In genomic region chr2:225226441-225226840, GRCh38 we compare ENCODE assay signal across 34 cellular contexts.
"Had no signal": no experiment of that assay in that cellular context is flagged by ENCODE, and none has a peak within 500 bp of the region (broad histone marks: within the 10 kb centered on the region; RNA-seq: fewer than 3 reads in every experiment).

No MANE protein-coding gene starts in this region.

- H3K27ac ChIP-seq: adrenal gland, body of pancreas, esophagus muscularis mucosa, foreskin keratinocyte, gastrocnemius medialis, heart left ventricle had no signal

- H3K36me3 Mint-ChIP-seq: activated CD4-positive, alpha-beta memory T cell treated with anti-CD3 and anti-CD28 coated beads for 36 hours; activated CD8-positive, alpha-beta memory T cell treated with anti-CD3 and anti-CD28 coated beads, Interleukin-2, amount 10 ng/mL, durations not matched to agents 7 days and 5 days; activated naive CD4-positive, alpha-beta T cell treated with anti-CD3 and anti-CD28 coated beads, Interleukin-2, amount 50 U/mL, for 24 hours; activated naive CD8-positive, alpha-beta T cell treated with anti-CD3 and anti-CD28 coated beads for 36 hours had no signal

- H3K36me3 ChIP-seq: adrenal gland, esophagus muscularis mucosa, gastrocnemius medialis, heart left ventricle had no signal

- FAIRE-seq: colon had no signal

- H3K4me1 ChIP-seq: adrenal gland, body of pancreas, esophagus muscularis mucosa, foreskin keratinocyte, gastrocnemius medialis, heart left ventricle had no signal

- H3K4me1 Mint-ChIP-seq: activated CD4-positive, alpha-beta T cell treated with anti-CD3 and anti-CD28 coated beads for 36 hours; activated CD4-positive, alpha-beta T cell treated with anti-CD3 and anti-CD28 coated beads, Interleukin-2, amount 10 ng/mL, durations not matched to agents 24 days and 14 days; activated CD8-positive, alpha-beta memory T cell treated with anti-CD3 and anti-CD28 coated beads, Interleukin-2, amount 10 ng/mL, durations not matched to agents 7 days and 5 days; activated naive CD8-positive, alpha-beta T cell treated with anti-CD3 and anti-CD28 coated beads for 36 hours; activated naive CD8-positive, alpha-beta T cell treated with anti-CD3 and anti-CD28 coated beads, Interleukin-2, amount 50 U/mL, for 24 hours had no signal

- H3K9me3 ChIP-seq: adrenal gland, body of pancreas, esophagus muscularis mucosa, gastrocnemius medialis, heart left ventricle had no signal

- DNase-seq: activated CD4-positive, alpha-beta memory T cell treated with anti-CD3 and anti-CD28 coated beads for 36 hours; activated CD4-positive, alpha-beta T cell treated with anti-CD3 and anti-CD28 coated beads for 36 hours; activated CD4-positive, alpha-beta T cell treated with anti-CD3 and anti-CD28 coated beads, Interleukin-2, amount 10 ng/mL, durations not matched to agents 24 days and 14 days; activated CD4-positive, CD25-positive, alpha-beta regulatory T cell; activated CD4-positive, CD25-positive, alpha-beta regulatory T cell treated with anti-CD3 and anti-CD28 coated beads, Interleukin-2, amount 50 U/mL, for 72 hours; activated CD8-positive, alpha-beta memory T cell treated with anti-CD3 and anti-CD28 coated beads, Interleukin-2, amount 10 ng/mL, durations not matched to agents 7 days and 5 days; activated CD8-positive, alpha-beta memory T cell treated with anti-CD3 and anti-CD28 coated beads, Interleukin-2, amount 50 U/mL, for 4 hours; activated CD8-positive, alpha-beta T cell treated with anti-CD3 and anti-CD28 coated beads, Interleukin-2, amount 10 ng/mL, durations not matched to agents 7 days and 5 days; activated effector memory CD4-positive, alpha-beta T cell treated with anti-CD3 and anti-CD28 coated beads, Interleukin-2, amount 50 U/mL, for 16 hours; activated naive CD4-positive, alpha-beta T cell treated with anti-CD3 and anti-CD28 coated beads for 36 hours; activated naive CD8-positive, alpha-beta T cell treated with anti-CD3 and anti-CD28 coated beads for 36 hours; activated naive CD8-positive, alpha-beta T cell treated with anti-CD3 and anti-CD28 coated beads, Interleukin-2, amount 50 U/mL, for 24 hours; activated T-cell treated with anti-CD3 and anti-CD28 coated beads, Interleukin-2, amount 50 U/mL, for 1 hour; activated T-cell treated with anti-CD3 and anti-CD28 coated beads, Interleukin-2, amount 50 U/mL, for 48 hours; adrenal gland; amygdala; aorta; body of pancreas; caudate nucleus; cortex of kidney; dermis blood vessel endothelial cell; effector CD4-positive, alpha-beta T cell; effector memory CD8-positive, alpha-beta T cell; erythroblast; foreskin keratinocyte; gastrocnemius medialis; glutamatergic neuron; heart left ventricle; T-helper 2 cell had no signal

- H3K27me3 ChIP-seq: body of pancreas, esophagus muscularis mucosa, foreskin keratinocyte, gastrocnemius medialis, heart left ventricle had no signal

- H3K27me3 Mint-ChIP-seq: activated CD4-positive, alpha-beta memory T cell treated with anti-CD3 and anti-CD28 coated beads for 36 hours; activated CD4-positive, alpha-beta T cell treated with anti-CD3 and anti-CD28 coated beads for 36 hours; activated CD8-positive, alpha-beta memory T cell treated with anti-CD3 and anti-CD28 coated beads, Interleukin-2, amount 10 ng/mL, durations not matched to agents 7 days and 5 days; activated naive CD4-positive, alpha-beta T cell treated with anti-CD3 and anti-CD28 coated beads, Interleukin-2, amount 50 U/mL, for 24 hours; activated naive CD8-positive, alpha-beta T cell treated with anti-CD3 and anti-CD28 coated beads for 36 hours; activated naive CD8-positive, alpha-beta T cell treated with anti-CD3 and anti-CD28 coated beads, Interleukin-2, amount 50 U/mL, for 24 hours had no signal

- H3K4me3 ChIP-seq: adrenal gland, body of pancreas, esophagus muscularis mucosa, gastrocnemius medialis, heart left ventricle had no signal

- H3K27ac Mint-ChIP-seq: activated CD4-positive, alpha-beta memory T cell treated with anti-CD3 and anti-CD28 coated beads for 36 hours; activated CD4-positive, alpha-beta T cell treated with anti-CD3 and anti-CD28 coated beads for 36 hours; activated CD4-positive, alpha-beta T cell treated with anti-CD3 and anti-CD28 coated beads, Interleukin-2, amount 10 ng/mL, durations not matched to agents 24 days and 14 days; activated CD8-positive, alpha-beta memory T cell treated with anti-CD3 and anti-CD28 coated beads, Interleukin-2, amount 10 ng/mL, durations not matched to agents 7 days and 5 days; activated CD8-positive, alpha-beta T cell treated with anti-CD3 and anti-CD28 coated beads, Interleukin-2, amount 10 ng/mL, durations not matched to agents 7 days and 5 days; activated naive CD4-positive, alpha-beta T cell treated with anti-CD3 and anti-CD28 coated beads for 36 hours; activated naive CD4-positive, alpha-beta T cell treated with anti-CD3 and anti-CD28 coated beads, Interleukin-2, amount 50 U/mL, for 24 hours; activated naive CD8-positive, alpha-beta T cell treated with anti-CD3 and anti-CD28 coated beads for 36 hours; activated naive CD8-positive, alpha-beta T cell treated with anti-CD3 and anti-CD28 coated beads, Interleukin-2, amount 50 U/mL, for 24 hours; activated T-helper 1 cell treated with anti-CD3 and anti-CD28 coated beads, Interleukin-12 subunit alpha, Interleukin-12 subunit beta, Interleukin-2, Interleukin-4 antibody, amounts not matched to agents 30 ng/mL and 10 ng/mL and 1 ng/mL, durations not matched to agents 14 hours and 24 hours and 36 hours; activated T-helper 2 cell treated with anti-CD3 and anti-CD28 coated beads, Interferon-gamma antibody, Interleukin-2, Interleukin-4, amounts not matched to agents 10 μg/mL and 5 μg/mL and 100 μg/mL, durations not matched to agents 14 hours and 24 hours and 36 hours; effector memory CD8-positive, alpha-beta T cell had no signal

- ATAC-seq: activated CD4-positive, alpha-beta T cell treated with anti-CD3 and anti-CD28 coated beads for 36 hours; activated CD8-positive, alpha-beta memory T cell treated with anti-CD3 and anti-CD28 coated beads, Interleukin-2, amount 10 ng/mL, durations not matched to agents 7 days and 5 days; activated CD8-positive, alpha-beta T cell treated with anti-CD3 and anti-CD28 coated beads, Interleukin-2, amount 10 ng/mL, durations not matched to agents 7 days and 5 days; activated naive CD8-positive, alpha-beta T cell treated with anti-CD3 and anti-CD28 coated beads, Interleukin-2, amount 50 U/mL, for 24 hours; body of pancreas; effector memory CD8-positive, alpha-beta T cell; foreskin keratinocyte; gastrocnemius medialis; heart left ventricle had no signal

- H3K9me3 Mint-ChIP-seq: activated CD4-positive, alpha-beta memory T cell treated with anti-CD3 and anti-CD28 coated beads for 36 hours; activated CD4-positive, alpha-beta T cell treated with anti-CD3 and anti-CD28 coated beads, Interleukin-2, amount 10 ng/mL, durations not matched to agents 24 days and 14 days; activated naive CD4-positive, alpha-beta T cell treated with anti-CD3 and anti-CD28 coated beads for 36 hours; activated naive CD4-positive, alpha-beta T cell treated with anti-CD3 and anti-CD28 coated beads, Interleukin-2, amount 50 U/mL, for 24 hours; activated naive CD8-positive, alpha-beta T cell treated with anti-CD3 and anti-CD28 coated beads for 36 hours; activated naive CD8-positive, alpha-beta T cell treated with anti-CD3 and anti-CD28 coated beads, Interleukin-2, amount 50 U/mL, for 24 hours; activated T-helper 1 cell treated with anti-CD3 and anti-CD28 coated beads, Interleukin-12 subunit alpha, Interleukin-12 subunit beta, Interleukin-2, Interleukin-4 antibody, amounts not matched to agents 30 ng/mL and 10 ng/mL and 1 ng/mL, durations not matched to agents 14 hours and 24 hours and 36 hours; activated T-helper 2 cell treated with anti-CD3 and anti-CD28 coated beads, Interferon-gamma antibody, Interleukin-2, Interleukin-4, amounts not matched to agents 10 μg/mL and 5 μg/mL and 100 μg/mL, durations not matched to agents 14 hours and 24 hours and 36 hours; effector memory CD8-positive, alpha-beta T cell had no signal

- H3K4me3 Mint-ChIP-seq: activated CD4-positive, alpha-beta memory T cell treated with anti-CD3 and anti-CD28 coated beads for 36 hours; activated CD4-positive, alpha-beta T cell treated with anti-CD3 and anti-CD28 coated beads for 36 hours; activated CD4-positive, alpha-beta T cell treated with anti-CD3 and anti-CD28 coated beads, Interleukin-2, amount 10 ng/mL, durations not matched to agents 24 days and 14 days; activated CD8-positive, alpha-beta memory T cell treated with anti-CD3 and anti-CD28 coated beads, Interleukin-2, amount 10 ng/mL, durations not matched to agents 7 days and 5 days; activated CD8-positive, alpha-beta T cell treated with anti-CD3 and anti-CD28 coated beads, Interleukin-2, amount 10 ng/mL, durations not matched to agents 7 days and 5 days; activated naive CD4-positive, alpha-beta T cell treated with anti-CD3 and anti-CD28 coated beads for 36 hours; activated naive CD4-positive, alpha-beta T cell treated with anti-CD3 and anti-CD28 coated beads, Interleukin-2, amount 50 U/mL, for 24 hours; activated naive CD8-positive, alpha-beta T cell treated with anti-CD3 and anti-CD28 coated beads for 36 hours; activated naive CD8-positive, alpha-beta T cell treated with anti-CD3 and anti-CD28 coated beads, Interleukin-2, amount 50 U/mL, for 24 hours; activated T-helper 1 cell treated with anti-CD3 and anti-CD28 coated beads, Interleukin-12 subunit alpha, Interleukin-12 subunit beta, Interleukin-2, Interleukin-4 antibody, amounts not matched to agents 30 ng/mL and 10 ng/mL and 1 ng/mL, durations not matched to agents 14 hours and 24 hours and 36 hours; effector memory CD8-positive, alpha-beta T cell had no signal
